9 cellular contexts compared by ENCODE assay signal in genomic region chr12:94640134-94640928, GRCh38. TPM values are rescaled to one million over a fixed set of nuclear protein-coding genes. Genes with fewer than 3 reads are reported as not detected.
DNase-seq lines count a peak whose midpoint lies in the region; ATAC-seq, FAIRE-seq and TF ChIP-seq lines count a peak whose summit lies in the region.
"Had no signal": no experiment of that assay in that cellular context is flagged by ENCODE, and none has a peak within 500 bp of the region (broad histone marks: within the 10 kb centered on the region; RNA-seq: fewer than 3 reads in every experiment).

No MANE protein-coding gene starts in this region.

- no peak overlapping the region for H3K4me3 ChIP-seq in colonic mucosa
- no peak overlapping the region for H3K4me3 ChIP-seq in aorta (ENCODE audit: low read length in 2 of 2)

- H3K27ac ChIP-seq in foreskin keratinocyte (peak overlapping the region; percentile 68), colonic mucosa (no peak overlapping the region), aorta (ENCODE audit: low read depth in 1 of 2, low read length in 2 of 2) (no peak overlapping the region)

- WGBS in aorta, 2 donors, result 94 to 95% methylated on average over 10 of the region's 10 CpGs

- H3K4me1 ChIP-seq in foreskin keratinocyte (peaks cover 31% of the 10 kb centered on the region), colonic mucosa (no peaks in the 10 kb centered on the region), aorta (ENCODE audit: control insufficient read depth in 1 of 2, insufficient read depth in 2 of 2, low read length in 2 of 2) (no peaks in the 10 kb centered on the region)

- peak; percentile 67 for ATAC-seq in GM18909 (IDR thresholded peaks at IDR 0.05; ENCODE audit: poor library complexity, unreplicated experiment)
- peak; percentile 62 for ATAC-seq in HG02763 (IDR thresholded peaks at IDR 0.05; ENCODE audit: unreplicated experiment)
- peak; percentile 38 for ATAC-seq in foreskin keratinocyte
- no peak for ATAC-seq in aorta (ENCODE audit: low FRiP score)
- ATAC-seq: Panc1 had no signal

- TF ChIP-seq CTCF in foreskin keratinocyte (conservative IDR thresholded peaks at IDR 0.05), result no peak
- no peak for TF ChIP-seq CTCF in colonic mucosa (IDR thresholded peaks at IDR 0.05)

- H3K36me3 ChIP-seq in colonic mucosa (no peaks in the 10 kb centered on the region), aorta (ENCODE audit: control insufficient read depth in 1 of 2, insufficient read depth in 2 of 2, low read length in 1 of 2) (no peaks in the 10 kb centered on the region)

- intact Hi-C loops in colonic mucosa (cut with DNase I) (no loop called here), aorta (cut with DNase I) (no loop called here)

- no peak overlapping the region for H3K9ac ChIP-seq in colonic mucosa (ENCODE audit: low read depth in 2 of 2, low read length in 2 of 2)

- H3K27me3 ChIP-seq in foreskin keratinocyte, result no peaks in the 10 kb centered on the region
- H3K27me3 ChIP-seq in colonic mucosa, result no peaks in the 10 kb centered on the region
- no peaks in the 10 kb centered on the region for H3K27me3 ChIP-seq in aorta (ENCODE audit: control insufficient read depth in 1 of 2, insufficient read depth in 2 of 2, low read length in 1 of 2)

- no peaks in the 10 kb centered on the region for H3K9me3 ChIP-seq in colonic mucosa
- H3K9me3 ChIP-seq in aorta (ENCODE audit: control insufficient read depth, low read length), result no peaks in the 10 kb centered on the region

- FAIRE-seq in RCC 7860 (lab: Jason Lieb, UNC), result peak; percentile 94

- DNase-seq in RCC 7860 (ENCODE audit: low spot score) (peak; percentile 83), foreskin keratinocyte (peak; percentile 82 to 86), colonic mucosa (no peak), mucosa of gallbladder (ENCODE audit: low spot score) (no peak), aorta (no peak), DMS114 treated with DMSO at 0.1 percent for 48 hours (lab: John Stamatoyannopoulos, UW; ENCODE audit: unreplicated experiment) (no peak)

RNA-seq across cellular contexts. Expression of gene TMCC3, which starts 10.0 kb away (rescaled TPM):
- total RNA-seq in foreskin keratinocyte (13.3 and 17.7 TPM in 2 replicates), colonic mucosa (10 to 100 TPM; 21.4 to 77.4 TPM), mucosa of gallbladder (6.1 TPM), aorta (10 to 100 TPM; 15.5 to 16.8 TPM)
- polyA plus RNA-seq in foreskin keratinocyte (4.0 and 4.9 TPM in 2 replicates), aorta (1 to 10 TPM in 1 of 2 donors, under 1 TPM in 1; 0.74 to 9.5 TPM)

Comparison
In these comparisons a context has a peak if more than half of its experiments do, and no peak if none do; other contexts are left out.
1. DNase-seq: peak in RCC 7860 (single experiment) and foreskin keratinocyte (2 of 2); none in colonic mucosa (single experiment), mucosa of gallbladder (single experiment), aorta (0 of 2) and DMS114 treated with DMSO at 0.1 percent for 48 hours (single experiment).